In genomic region chr5:83474986-83475385, GRCh38 we compare ENCODE assay signal across 8 cellular contexts. TPM values are rescaled to one million over a fixed set of nuclear protein-coding genes. Genes with fewer than 3 reads are reported as not detected.
DNase-seq lines count a peak whose midpoint lies in the region; ATAC-seq and TF ChIP-seq lines count a peak whose summit lies in the region.

No MANE protein-coding gene starts in this region.

- H3K27ac ChIP-seq in left ventricle myocardium inferior (replicated peaks), result peak overlapping the region; percentile 81
- peak overlapping the region; percentile 92 for H3K27ac ChIP-seq in mesendoderm (ENCODE audit: low read depth, low read length)
- H3K27ac ChIP-seq in vagina, result peak overlapping the region; percentile 73

- TSS peak; percentile 41 for BruUV-seq in MCF 10A (replicated peaks; lab: Mats Ljungman, UMichigan)

- no peak overlapping the region for H2BK15ac ChIP-seq in mesendoderm (replicated peaks; ENCODE audit: low read depth)

- H3K4ac ChIP-seq in mesendoderm (ENCODE audit: low read depth, low read length), result no peak overlapping the region

- H3K4me2 ChIP-seq in mesendoderm (ENCODE audit: low read length), result peak overlapping the region; percentile 22

- H3K27me3 ChIP-seq in left ventricle myocardium inferior (ENCODE audit: low read depth) (peaks cover 98% of the 10 kb centered on the region), mesendoderm (ENCODE audit: insufficient read depth, low read length, poor library complexity) (no peaks in the 10 kb centered on the region), vagina (peaks cover 6% of the 10 kb centered on the region)

- H3K23ac ChIP-seq in mesendoderm (ENCODE audit: low read length), result no peak overlapping the region

- no peak overlapping the region for H2AK5ac ChIP-seq in mesendoderm (ENCODE audit: low read length)

- ATAC-seq in HG03175 (IDR thresholded peaks at IDR 0.05; ENCODE audit: unreplicated experiment) (no peak), GM18907 (IDR thresholded peaks at IDR 0.05; ENCODE audit: unreplicated experiment) (no peak)

- H3K79me1 ChIP-seq in mesendoderm (ENCODE audit: low read length), result no peaks in the 10 kb centered on the region

- POLR2A ChIA-PET in MCF 10A (lab: Yijun Ruan, JAX), result interaction anchor here (0.7 to 2.0 kb wide), 10 partner anchors 13 to 1196 kb away, joined by 3 to 6 read pairs (median 4); partner anchors contain the start of genes RPS23, TMEM167A and XRCC4

- H3K18ac ChIP-seq in mesendoderm (ENCODE audit: low read length), result peak overlapping the region; percentile 94

- no peaks in the 10 kb centered on the region for H3K9me3 Mint-ChIP-seq in MCF 10A (ENCODE audit: unreplicated experiment)

- H3K56ac ChIP-seq in mesendoderm (ENCODE audit: low read length), result peak overlapping the region; percentile 90

- peaks cover 11% of the 10 kb centered on the region for H3K27me3 Mint-ChIP-seq in MCF 10A (ENCODE audit: insufficient read depth, unreplicated experiment)

- no peaks in the 10 kb centered on the region for H3K9me3 ChIP-seq in left ventricle myocardium inferior (replicated peaks)
- H3K9me3 ChIP-seq in vagina, result no peaks in the 10 kb centered on the region

- intact Hi-C loops in left ventricle myocardium inferior (cut with micrococcal nuclease) (no loop called here), cardiac septum (cut with DNase I) (loop anchor here (1.0 to 5.0 kb wide), 5 partner anchors 43 to 1118 kb away; no protein-coding TSS in a partner anchor), MCF 10A (cut with micrococcal nuclease) (loop anchor here (1.0 to 5.0 kb wide), 6 partner anchors 89 to 1068 kb away; no protein-coding TSS in a partner anchor), vagina (cut with DNase I) (loop anchor here (10.0 kb wide), 1 partner anchor 1120 kb away; no protein-coding TSS in a partner anchor)

- peaks cover 19% of the 10 kb centered on the region for H3K4me1 Mint-ChIP-seq in MCF 10A (ENCODE audit: insufficient read depth, unreplicated experiment)

- no peak for TF ChIP-seq CTCF in left ventricle myocardium inferior (IDR thresholded peaks at IDR 0.05; ENCODE audit: borderline replicate concordance)
- no peak for TF ChIP-seq CTCF in MCF 10A (IDR thresholded peaks at IDR 0.05; ENCODE audit: unreplicated experiment)
- TF ChIP-seq CTCF in vagina (IDR thresholded peaks at IDR 0.05), result no peak

- no CpG with 5 or more reads among the region's 8 CpGs for WGBS in mesendoderm (ENCODE audit: extremely low coverage, insufficient coverage, low lambda C conversion rate)

- H3K79me2 ChIP-seq in mesendoderm (ENCODE audit: control insufficient read depth, insufficient read depth, low read length), result peaks cover 30% of the 10 kb centered on the region

- H3K36me3 Mint-ChIP-seq in MCF 10A (ENCODE audit: insufficient read depth, unreplicated experiment), result no peaks in the 10 kb centered on the region

- H2BK5ac ChIP-seq in mesendoderm (ENCODE audit: low read length), result peak overlapping the region; percentile 31

- H3K36me3 ChIP-seq in left ventricle myocardium inferior (no peaks in the 10 kb centered on the region), mesendoderm (ENCODE audit: control insufficient read depth, insufficient read depth, low read length) (no peaks in the 10 kb centered on the region), vagina (no peaks in the 10 kb centered on the region)

- peak overlapping the region; percentile 60 for H3K9ac ChIP-seq in mesendoderm (ENCODE audit: low read length)

- peak overlapping the region; percentile 80 for H3K4me3 Mint-ChIP-seq in MCF 10A (ENCODE audit: unreplicated experiment)

- CTCF ChIA-PET in MCF 10A (lab: Yijun Ruan, JAX), result interaction anchor here (0.6 to 1.9 kb wide), 8 partner anchors 11 to 833 kb away, joined by 3 to 11 read pairs (median 3); no protein-coding TSS in a partner anchor

- H3K27ac Mint-ChIP-seq in MCF 10A (ENCODE audit: low read depth, unreplicated experiment), result peak overlapping the region; percentile 87

- H4K8ac ChIP-seq in mesendoderm (ENCODE audit: low read depth, low read length), result no peak overlapping the region

- H3K4me1 ChIP-seq in left ventricle myocardium inferior, result peaks cover 43% of the 10 kb centered on the region
- peaks cover 10% of the 10 kb centered on the region for H3K4me1 ChIP-seq in mesendoderm (ENCODE audit: control insufficient read depth, low read depth, low read length)
- H3K4me1 ChIP-seq in vagina, result peaks cover 23% of the 10 kb centered on the region

- no peak for TF ChIP-seq POLR2A in vagina (IDR thresholded peaks at IDR 0.05)

- DNase-seq in left ventricle myocardium inferior (no peak), cardiac septum (ENCODE audit: low spot score) (no peak), MCF 10A (ENCODE audit: unreplicated experiment) (peak; percentile 38), mesendoderm (peak; percentile 71), vagina (ENCODE audit: extremely low spot score in 2 of 2) (no peak), NCI-H146 (lab: John Stamatoyannopoulos, UW) (no peak)

- H4K5ac ChIP-seq in mesendoderm (ENCODE audit: low read length), result no peak overlapping the region

- peak overlapping the region; percentile 74 for H2BK120ac ChIP-seq in mesendoderm (ENCODE audit: low read depth, low read length)

- peak overlapping the region; percentile 67 for H3K4me3 ChIP-seq in left ventricle myocardium inferior
- peak overlapping the region; percentile 14 for H3K4me3 ChIP-seq in mesendoderm (ENCODE audit: low read length)
- H3K4me3 ChIP-seq in vagina, result peak overlapping the region; percentile 51 to 57

RNA-seq across cellular contexts. Expression of gene VCAN, which starts 3.4 kb away (rescaled TPM):
- 25.2 TPM for total RNA-seq in left ventricle myocardium inferior
- 61.0 TPM for total RNA-seq in cardiac septum
- 44.1 and 50.6 TPM in 2 replicates for total RNA-seq in MCF 10A (2022)
- 115 TPM for polyA plus RNA-seq in mesendoderm (2013, experiment 1 of 2)
- 116 TPM for polyA plus RNA-seq in mesendoderm (2013, experiment 2 of 2)
- 71.2 TPM for total RNA-seq in vagina

Comparison
In these comparisons a context has a peak if more than half of its experiments do, and no peak if none do; other contexts are left out.
1. DNase-seq: peak in MCF 10A (single experiment) and mesendoderm (single experiment); none in left ventricle myocardium inferior (single experiment), cardiac septum (single experiment), vagina (0 of 2) and NCI-H146 (single experiment).
2. H3K4me3 ChIP-seq: peak in every context shown above with its lines; median percentile 67 in left ventricle myocardium inferior; 54 in vagina; 14 in mesendoderm.
3. Peak in every context shown above with its lines, with median percentiles within 50 percentile points of each other: H3K27ac ChIP-seq.